Comparison of ENCODE assay signal across 13 cellular contexts in the genomic region with DNA sequence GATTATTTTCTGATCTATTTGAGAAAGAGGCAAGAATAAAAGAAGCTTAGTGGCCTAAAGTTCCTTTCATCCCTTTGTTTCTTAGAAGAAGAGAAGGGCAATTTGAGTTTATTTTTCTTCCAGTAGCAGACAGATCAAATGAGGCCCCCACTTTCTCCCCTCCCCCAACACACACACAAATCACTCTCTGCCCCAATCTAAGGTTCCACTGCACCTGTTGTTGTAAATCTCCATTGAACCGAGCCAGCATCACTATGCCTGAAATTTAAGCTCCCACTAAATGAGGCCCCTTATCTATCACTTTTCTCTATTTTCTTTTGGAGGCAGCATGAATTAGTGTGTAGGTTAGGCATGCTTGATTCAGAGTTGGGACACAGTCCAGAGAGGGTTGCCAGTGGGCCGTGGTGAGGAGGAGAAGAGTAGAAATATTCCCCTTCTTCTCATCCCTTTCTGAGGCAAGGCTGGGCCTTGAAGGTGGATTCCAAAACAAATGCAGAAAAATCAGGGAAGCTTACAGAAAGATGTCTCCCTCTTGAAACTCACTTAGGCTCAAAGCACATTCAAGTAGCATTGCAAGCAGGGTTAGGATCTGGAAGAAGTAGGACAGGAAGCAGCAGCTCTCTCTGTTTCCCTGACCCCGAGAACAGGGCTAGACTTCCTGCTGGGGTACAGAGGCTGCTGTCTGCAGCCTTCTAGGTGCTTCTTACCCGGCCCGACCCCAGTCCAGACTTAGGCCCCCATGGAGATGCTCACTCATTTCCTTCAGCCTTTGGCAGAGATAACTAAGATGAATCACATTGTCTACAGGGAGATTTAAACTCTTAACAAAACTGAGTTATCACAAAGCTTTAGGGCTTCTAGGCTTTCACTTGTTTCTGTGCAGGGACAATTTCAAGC.
A peak's percentile ranks its signal among the peaks of the same experiment; 100 is the strongest.
DNase-seq lines count a peak whose midpoint lies in the region; ATAC-seq lines count a peak whose summit lies in the region.
"Had no signal": no experiment of that assay in that cellular context is flagged by ENCODE, and none has a peak within 500 bp of the region (broad histone marks: within the 10 kb centered on the region; RNA-seq: fewer than 3 reads in every experiment).

No MANE protein-coding gene starts in this region.

- peak; percentile 43 for ATAC-seq in stimulated activated effector memory CD8-positive, alpha-beta T cell treated with anti-CD3 and anti-CD28 coated beads, Interleukin-12 subunit alpha, Interleukin-12 subunit beta, amount 100 ng/mL, for 72 hours
- no peak for ATAC-seq in GM18858 (IDR thresholded peaks at IDR 0.05; ENCODE audit: unreplicated experiment)

- DNase-seq in HT1080 (ENCODE audit: low read depth) (peak; percentile 48), UCSD-AML1 (lab: John Stamatoyannopoulos, UW; ENCODE audit: unreplicated experiment) (peak; percentile 16), fibroblast of the conjunctiva (ENCODE audit: low read depth) (peak; percentile 9), iPS-NIHi7 (ENCODE audit: extremely low spot score) (no peak), activated gamma-delta T cell (lab: John Stamatoyannopoulos, UW) (no peak)
- DNase-seq in stimulated activated effector memory CD8-positive, alpha-beta T cell treated with anti-CD3 and anti-CD28 coated beads, Interleukin-12 subunit alpha, Interleukin-12 subunit beta, amount 100 ng/mL, for 72 hours (ENCODE audit: low spot score in 2 of 2) = no peak
- DNase-seq: activated CD4-positive, CD25-positive, alpha-beta regulatory T cell treated with anti-CD3 and anti-CD28 coated beads, Interleukin-2, amount 50 U/mL, for 72 hours; left ventricle myocardium inferior; NCI-H1048; NK-92 treated with Interleukin-12 subunit alpha and Interleukin-12 subunit beta, amount 100 ng/mL, for 24 hours; substantia nigra had no signal

- H3K4me1 Mint-ChIP-seq in stimulated activated effector memory CD8-positive, alpha-beta T cell treated with anti-CD3 and anti-CD28 coated beads, Interleukin-12 subunit alpha, Interleukin-12 subunit beta, amount 100 ng/mL, for 72 hours = peaks cover 8% of the 10 kb centered on the region

- H3K27ac Mint-ChIP-seq in stimulated activated effector memory CD8-positive, alpha-beta T cell treated with anti-CD3 and anti-CD28 coated beads, Interleukin-12 subunit alpha, Interleukin-12 subunit beta, amount 100 ng/mL, for 72 hours = no peak overlapping the region
- H3K27ac Mint-ChIP-seq: T-helper 1 cell treated with Interleukin-12 subunit alpha and Interleukin-12 subunit beta and Interleukin-4 antibody, amounts not matched to agents 30 μg/mL and 1 μg/mL, for 36 hours had no signal

- no peaks in the 10 kb centered on the region for H3K36me3 Mint-ChIP-seq in stimulated activated effector memory CD8-positive, alpha-beta T cell treated with anti-CD3 and anti-CD28 coated beads, Interleukin-12 subunit alpha, Interleukin-12 subunit beta, amount 100 ng/mL, for 72 hours

- H3K9me3 Mint-ChIP-seq in stimulated activated effector memory CD8-positive, alpha-beta T cell treated with anti-CD3 and anti-CD28 coated beads, Interleukin-12 subunit alpha, Interleukin-12 subunit beta, amount 100 ng/mL, for 72 hours = no peaks in the 10 kb centered on the region
- H3K9me3 Mint-ChIP-seq: T-helper 1 cell treated with Interleukin-12 subunit alpha and Interleukin-12 subunit beta and Interleukin-4 antibody, amounts not matched to agents 30 μg/mL and 1 μg/mL, for 36 hours had no signal

- no peak overlapping the region for H3K4me3 Mint-ChIP-seq in stimulated activated effector memory CD8-positive, alpha-beta T cell treated with anti-CD3 and anti-CD28 coated beads, Interleukin-12 subunit alpha, Interleukin-12 subunit beta, amount 100 ng/mL, for 72 hours
- H3K4me3 Mint-ChIP-seq: T-helper 1 cell treated with Interleukin-12 subunit alpha and Interleukin-12 subunit beta and Interleukin-4 antibody, amounts not matched to agents 30 μg/mL and 1 μg/mL, for 36 hours had no signal

Comparison
In these comparisons a context has a peak if more than half of its experiments do, and no peak if none do; other contexts are left out.
1. DNase-seq: peak in HT1080 (single experiment), UCSD-AML1 (single experiment) and fibroblast of the conjunctiva (single experiment); none in stimulated activated effector memory CD8-positive, alpha-beta T cell treated with anti-CD3 and anti-CD28 coated beads, Interleukin-12 subunit alpha, Interleukin-12 subunit beta, amount 100 ng/mL, for 72 hours (0 of 2), iPS-NIHi7 (single experiment) and activated gamma-delta T cell (single experiment).